11 cellular contexts compared by ENCODE assay signal in the genomic region with DNA sequence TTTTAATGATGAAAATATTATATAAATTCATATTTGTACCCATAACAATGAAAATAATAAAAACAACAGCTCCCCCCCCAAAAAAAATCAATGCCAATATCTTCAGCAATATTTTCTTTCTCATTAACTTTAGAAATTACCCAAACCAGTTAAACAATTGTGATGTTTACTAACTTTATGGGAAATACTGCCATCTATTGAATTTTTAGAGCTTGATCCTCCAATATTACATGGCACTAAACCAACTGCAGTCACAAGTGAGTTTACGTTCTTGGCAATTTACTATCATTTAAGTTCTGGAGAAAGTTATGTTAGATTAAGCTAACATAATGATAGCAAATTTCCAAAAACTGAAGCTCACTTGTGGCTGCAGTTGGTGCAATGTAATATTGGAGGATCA.
DNase-seq lines count a peak whose midpoint lies in the region; ATAC-seq, FAIRE-seq and TF ChIP-seq lines count a peak whose summit lies in the region.
"Had no signal": no experiment of that assay in that cellular context is flagged by ENCODE, and none has a peak within 500 bp of the region (broad histone marks: within the 10 kb centered on the region; RNA-seq: fewer than 3 reads in every experiment).

No MANE protein-coding gene starts in this region.

- no peaks in the 10 kb centered on the region for H3F3A ChIP-seq in Loucy (ENCODE audit: low read depth)

- H3K4me1 ChIP-seq in Loucy (ENCODE audit: insufficient read depth, low read length, poor library complexity, severe bottlenecking) (no peaks in the 10 kb centered on the region), suprapubic skin (no peaks in the 10 kb centered on the region)
- H3K4me1 ChIP-seq: sigmoid colon, stomach had no signal

- TF ChIP-seq CTCF in Loucy (conservative IDR thresholded peaks at IDR 0.05; ENCODE audit: low read length), result peak; percentile 40
- no peak for TF ChIP-seq CTCF in suprapubic skin (IDR thresholded peaks at IDR 0.05)

- no peaks in the 10 kb centered on the region for H3K79me2 ChIP-seq in Loucy (ENCODE audit: insufficient read depth, low read length)

- H3K9ac ChIP-seq in Loucy (ENCODE audit: low read depth, low read length, poor library complexity, severe bottlenecking), result no peak overlapping the region
- no peak overlapping the region for H3K9ac ChIP-seq in SK-N-MC (ENCODE audit: insufficient read length)

- H3K27me3 ChIP-seq in Loucy (ENCODE audit: insufficient read depth, low read length, poor library complexity, severe bottlenecking) (no peaks in the 10 kb centered on the region), suprapubic skin (no peaks in the 10 kb centered on the region)
- H3K27me3 ChIP-seq: sigmoid colon, stomach had no signal

- no peak overlapping the region for H3K4me2 ChIP-seq in Loucy (ENCODE audit: low read depth, low read length, poor library complexity, severe bottlenecking)

- no peak for TF ChIP-seq EP300 in suprapubic skin (IDR thresholded peaks at IDR 0.05)

- FAIRE-seq in islet of Langerhans (lab: Jason Lieb, UNC), result peak; percentile 91

- no peak overlapping the region for H3K4me3 ChIP-seq in Loucy (ENCODE audit: low read length, poor library complexity, severe bottlenecking)
- H3K4me3 ChIP-seq in SK-N-MC, result no peak overlapping the region
- H3K4me3 ChIP-seq in suprapubic skin, result no peak overlapping the region
- H3K4me3 ChIP-seq: sigmoid colon, stomach had no signal

- no peak overlapping the region for H3K27ac ChIP-seq in SK-N-MC
- H3K27ac ChIP-seq in suprapubic skin, result no peak overlapping the region
- H3K27ac ChIP-seq: sigmoid colon, stomach had no signal

- H3K36me3 ChIP-seq in Loucy (ENCODE audit: insufficient read depth, low read length) (no peaks in the 10 kb centered on the region), SK-N-MC (ENCODE audit: insufficient read depth, low read length) (no peaks in the 10 kb centered on the region), suprapubic skin (no peaks in the 10 kb centered on the region)
- H3K36me3 ChIP-seq: sigmoid colon, stomach had no signal

- TF ChIP-seq POLR2A in suprapubic skin (IDR thresholded peaks at IDR 0.05), result no peak

- 12% methylated on average over 1 of the region's 1 CpG for WGBS in suprapubic skin

- H2AFZ ChIP-seq in Loucy (ENCODE audit: low read length), result no peak overlapping the region

- DNase-seq in DMS114 treated with DMSO at 0.1 percent for 48 hours (lab: John Stamatoyannopoulos, UW; ENCODE audit: unreplicated experiment), result peak; percentile 4
- peak; percentile 20 for DNase-seq in SK-N-MC (ENCODE audit: low read depth, low spot score)
- DNase-seq in suprapubic skin (ENCODE audit: low spot score in 2 of 2), result no peak
- DNase-seq in NCI-H2196 (lab: John Stamatoyannopoulos, UW; ENCODE audit: unreplicated experiment), result no peak
- no peak for DNase-seq in activated CD4-positive, alpha-beta T cell treated with anti-CD3 and anti-CD28 coated beads for 4 hours
- DNase-seq: cortex of kidney, sigmoid colon, stomach had no signal

- no peaks in the 10 kb centered on the region for H3K9me2 ChIP-seq in Loucy (replicated peaks; ENCODE audit: low read depth, low read length)

- H3K9me3 ChIP-seq in Loucy (ENCODE audit: insufficient read depth, low read depth, low read length) (no peaks in the 10 kb centered on the region), SK-N-MC (ENCODE audit: low read depth, low read length) (no peaks in the 10 kb centered on the region), suprapubic skin (no peaks in the 10 kb centered on the region)
- H3K9me3 ChIP-seq: sigmoid colon, stomach had no signal

- H4K20me1 ChIP-seq in Loucy (ENCODE audit: insufficient read depth, low read length, poor library complexity, severe bottlenecking), result no peaks in the 10 kb centered on the region

- ATAC-seq in GM18861 (IDR thresholded peaks at IDR 0.05; ENCODE audit: unreplicated experiment), result no peak

Comparison
In these comparisons a context has a peak if more than half of its experiments do, and no peak if none do; other contexts are left out.
1. DNase-seq: peak in DMS114 treated with DMSO at 0.1 percent for 48 hours (single experiment) and SK-N-MC (single experiment); none in suprapubic skin (0 of 2), NCI-H2196 (single experiment) and activated CD4-positive, alpha-beta T cell treated with anti-CD3 and anti-CD28 coated beads for 4 hours (0 of 2).